In the genomic region with DNA sequence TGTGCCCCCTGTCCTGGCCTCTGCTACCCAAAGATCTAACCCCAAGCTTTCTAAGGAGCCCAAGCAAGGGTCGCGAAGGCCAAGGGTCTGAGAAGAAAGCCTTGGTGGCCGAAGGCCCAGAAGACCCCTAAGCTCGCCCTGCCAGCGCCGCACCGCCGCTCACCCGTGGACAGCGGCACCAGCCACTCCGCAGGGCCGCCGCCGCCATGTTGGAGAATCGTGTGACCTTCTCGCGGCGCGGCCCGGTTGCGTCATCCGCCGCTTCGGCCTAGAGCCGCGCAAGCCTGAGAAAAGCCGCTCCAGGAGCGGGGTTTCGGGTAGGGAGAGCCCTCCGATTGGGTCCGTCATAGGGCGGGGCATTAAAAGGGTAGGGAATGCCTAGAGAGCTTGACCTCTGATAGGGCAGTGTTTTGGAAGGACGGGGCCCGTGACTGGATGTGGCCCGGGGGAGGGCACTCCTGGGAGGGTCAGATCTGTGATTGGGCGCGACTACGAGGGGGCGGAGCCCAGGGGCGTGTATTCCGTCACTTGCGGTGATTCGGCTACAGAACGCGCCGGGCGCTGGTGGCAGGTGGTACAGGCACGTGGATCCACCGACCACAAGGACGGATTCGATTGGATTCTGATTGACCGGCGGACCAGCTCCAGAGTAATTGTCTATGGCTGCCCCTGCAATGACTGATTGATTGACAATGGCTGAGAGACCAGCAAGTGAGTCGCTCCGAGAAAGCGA, we compare ENCODE assay signal across 8 cellular contexts. TPM values are rescaled to one million over a fixed set of nuclear protein-coding genes. Genes with fewer than 3 reads are reported as not detected.
DNase-seq lines count a peak whose midpoint lies in the region; ATAC-seq and TF ChIP-seq lines count a peak whose summit lies in the region.

A gene with protein sequence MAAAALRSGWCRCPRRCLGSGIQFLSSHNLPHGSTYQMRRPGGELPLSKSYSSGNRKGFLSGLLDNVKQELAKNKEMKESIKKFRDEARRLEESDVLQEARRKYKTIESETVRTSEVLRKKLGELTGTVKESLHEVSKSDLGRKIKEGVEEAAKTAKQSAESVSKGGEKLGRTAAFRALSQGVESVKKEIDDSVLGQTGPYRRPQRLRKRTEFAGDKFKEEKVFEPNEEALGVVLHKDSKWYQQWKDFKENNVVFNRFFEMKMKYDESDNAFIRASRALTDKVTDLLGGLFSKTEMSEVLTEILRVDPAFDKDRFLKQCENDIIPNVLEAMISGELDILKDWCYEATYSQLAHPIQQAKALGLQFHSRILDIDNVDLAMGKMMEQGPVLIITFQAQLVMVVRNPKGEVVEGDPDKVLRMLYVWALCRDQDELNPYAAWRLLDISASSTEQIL (minus strand): TSS at position 223 of the 733 bp plus-strand sequence. CDS start 15 bp downstream, at position 208.

- H3K27ac Mint-ChIP-seq in activated naive CD8-positive, alpha-beta T cell treated with anti-CD3 and anti-CD28 coated beads, Interleukin-2, amount 10 ng/mL, durations not matched to agents 7 days and 5 days, result peak within 1 kb of the TSS; percentile 89
- H3K27ac Mint-ChIP-seq in osteocyte (ENCODE audit: unreplicated experiment), result peak within 1 kb of the TSS; percentile 98

- peak within 1 kb of the TSS; percentile 57 for H3K27ac ChIP-seq in SU-DHL-6 (ENCODE audit: low read depth, low read length)
- peak within 1 kb of the TSS; percentile 96 for H3K27ac ChIP-seq in thymus (ENCODE audit: low read depth)

- H3K27me3 Mint-ChIP-seq in activated naive CD8-positive, alpha-beta T cell treated with anti-CD3 and anti-CD28 coated beads, Interleukin-2, amount 10 ng/mL, durations not matched to agents 7 days and 5 days, result no peaks in the 10 kb centered on the region
- H3K27me3 Mint-ChIP-seq in osteocyte (ENCODE audit: unreplicated experiment), result no peaks in the 10 kb centered on the region

- peak within 1 kb of the TSS; percentile 87 for H3K4me3 Mint-ChIP-seq in activated naive CD8-positive, alpha-beta T cell treated with anti-CD3 and anti-CD28 coated beads, Interleukin-2, amount 10 ng/mL, durations not matched to agents 7 days and 5 days
- peak within 1 kb of the TSS; percentile 86 for H3K4me3 Mint-ChIP-seq in osteocyte (ENCODE audit: unreplicated experiment)

- peaks cover 20% of the 10 kb centered on the region for H3K4me1 Mint-ChIP-seq in activated naive CD8-positive, alpha-beta T cell treated with anti-CD3 and anti-CD28 coated beads, Interleukin-2, amount 10 ng/mL, durations not matched to agents 7 days and 5 days
- H3K4me1 Mint-ChIP-seq in osteocyte (ENCODE audit: unreplicated experiment), result peaks cover 17% of the 10 kb centered on the region

- no peaks in the 10 kb centered on the region for H4K20me1 ChIP-seq in SU-DHL-6 (ENCODE audit: low read depth, low read length)

- peak; percentile 97 for ATAC-seq in HG02678 (IDR thresholded peaks at IDR 0.05; ENCODE audit: unreplicated experiment)
- ATAC-seq in activated naive CD8-positive, alpha-beta T cell treated with anti-CD3 and anti-CD28 coated beads, Interleukin-2, amount 10 ng/mL, durations not matched to agents 7 days and 5 days (ENCODE audit: low read depth), result peak; percentile 99

- H3K36me3 Mint-ChIP-seq in activated naive CD8-positive, alpha-beta T cell treated with anti-CD3 and anti-CD28 coated beads, Interleukin-2, amount 10 ng/mL, durations not matched to agents 7 days and 5 days, result peaks cover 9% of the 10 kb centered on the region
- H3K36me3 Mint-ChIP-seq in osteocyte (ENCODE audit: unreplicated experiment), result peaks cover 9% of the 10 kb centered on the region

- H2AFZ ChIP-seq in SU-DHL-6 (ENCODE audit: low read depth, low read length, severe bottlenecking), result peak within 1 kb of the TSS; percentile 71

- intact Hi-C loops in head of caudate nucleus (cut with DNase I), result loop anchor here (5.0 to 10.0 kb wide), 2 partner anchors 59 to 211 kb away; no protein-coding TSS in a partner anchor

- no peaks in the 10 kb centered on the region for H3K9me3 ChIP-seq in SU-DHL-6 (ENCODE audit: insufficient read depth, low read length)
- H3K9me3 ChIP-seq in thymus (ENCODE audit: control insufficient read depth), result no peaks in the 10 kb centered on the region

- H3K9ac ChIP-seq in SU-DHL-6 (ENCODE audit: low read length), result peak within 1 kb of the TSS; percentile 81

- H3K9me2 ChIP-seq in SU-DHL-6 (replicated peaks; ENCODE audit: insufficient read depth, low read length), result no peaks in the 10 kb centered on the region

- H3K27me3 ChIP-seq in SU-DHL-6 (ENCODE audit: low read length) (no peaks in the 10 kb centered on the region), thymus (ENCODE audit: control insufficient read depth, insufficient read depth) (no peaks in the 10 kb centered on the region)

- DNase-seq in NCI-H128 (lab: John Stamatoyannopoulos, UW; ENCODE audit: unreplicated experiment) (peak; percentile 99), head of caudate nucleus (peak; percentile 98 to 100 (median 100)), osteocyte (ENCODE audit: extremely low spot score, unreplicated experiment) (peak; percentile 99)
- DNase-seq in activated naive CD8-positive, alpha-beta T cell treated with anti-CD3 and anti-CD28 coated beads, Interleukin-2, amount 10 ng/mL, durations not matched to agents 7 days and 5 days, result peak; percentile 97

- under 1% methylated on average over 56 of the region's 56 CpGs for WGBS in thymus

- peaks cover 40% of the 10 kb centered on the region for H3K79me2 ChIP-seq in SU-DHL-6 (ENCODE audit: insufficient read depth, low read length)

- H3K4me3 ChIP-seq in SU-DHL-6 (ENCODE audit: insufficient read depth, low read length, poor library complexity, severe bottlenecking) (peak within 1 kb of the TSS; percentile 92), thymus (ENCODE audit: low read length) (peak within 1 kb of the TSS; percentile 94)

- POLR2A ChIA-PET in activated naive CD8-positive, alpha-beta T cell treated with anti-CD3 and anti-CD28 coated beads, Interleukin-2, amount 10 ng/mL, durations not matched to agents 7 days and 5 days (lab: Charles Lee), result interaction anchor here (0.6 to 2.5 kb wide), 15 partner anchors 8 to 378 kb away, joined by 3 to 19 read pairs (median 5); a partner anchor contains a TSS

- H3K36me3 ChIP-seq in SU-DHL-6 (ENCODE audit: low read length) (no peaks in the 10 kb centered on the region), thymus (ENCODE audit: control insufficient read depth, insufficient read depth) (peaks cover 14% of the 10 kb centered on the region)

- TF ChIP-seq CTCF in SU-DHL-6 (IDR thresholded peaks at IDR 0.05; ENCODE audit: insufficient read depth, low read length, poor library complexity, severe bottlenecking), result no peak
- no peak for TF ChIP-seq CTCF in osteocyte (IDR thresholded peaks at IDR 0.05)

- no peaks in the 10 kb centered on the region for H3K9me3 Mint-ChIP-seq in activated naive CD8-positive, alpha-beta T cell treated with anti-CD3 and anti-CD28 coated beads, Interleukin-2, amount 10 ng/mL, durations not matched to agents 7 days and 5 days
- H3K9me3 Mint-ChIP-seq in osteocyte (ENCODE audit: unreplicated experiment), result no peaks in the 10 kb centered on the region

- 0 out of 2 replicates have a peak, but pooled peaks cover 3% of the 10 kb centered on the region for H3F3A ChIP-seq in SU-DHL-6 (ENCODE audit: insufficient read depth)

- peak; percentile 82 for TF ChIP-seq POLR2A in GM10847 (IDR thresholded peaks at IDR 0.05; ENCODE audit: extremely low read depth, insufficient read length)

- peak within 1 kb of the TSS; percentile 77 for H3K4me2 ChIP-seq in SU-DHL-6 (ENCODE audit: low read depth, low read length, poor library complexity, severe bottlenecking)

- peaks cover 8% of the 10 kb centered on the region for H3K4me1 ChIP-seq in thymus (ENCODE audit: control insufficient read depth, insufficient read depth, low read length)

RNA-seq across cellular contexts. Expression of the gene that starts here (rescaled TPM):
- 10 to 100 TPM; 66.6 to 67.8 TPM for total RNA-seq in activated naive CD8-positive, alpha-beta T cell treated with anti-CD3 and anti-CD28 coated beads, Interleukin-2, amount 10 ng/mL, durations not matched to agents 7 days and 5 days
- total RNA-seq in osteocyte, result 69.4 and 73.4 TPM in 2 replicates
- polyA plus RNA-seq in thymus, result 41.8 TPM

Comparison
In these comparisons a context has a peak if more than half of its experiments do, and no peak if none do; other contexts are left out.
1. Peak in every context shown above with its lines: DNase-seq, ATAC-seq, H3K4me3 ChIP-seq and H3K27ac ChIP-seq.